In the genomic region with DNA sequence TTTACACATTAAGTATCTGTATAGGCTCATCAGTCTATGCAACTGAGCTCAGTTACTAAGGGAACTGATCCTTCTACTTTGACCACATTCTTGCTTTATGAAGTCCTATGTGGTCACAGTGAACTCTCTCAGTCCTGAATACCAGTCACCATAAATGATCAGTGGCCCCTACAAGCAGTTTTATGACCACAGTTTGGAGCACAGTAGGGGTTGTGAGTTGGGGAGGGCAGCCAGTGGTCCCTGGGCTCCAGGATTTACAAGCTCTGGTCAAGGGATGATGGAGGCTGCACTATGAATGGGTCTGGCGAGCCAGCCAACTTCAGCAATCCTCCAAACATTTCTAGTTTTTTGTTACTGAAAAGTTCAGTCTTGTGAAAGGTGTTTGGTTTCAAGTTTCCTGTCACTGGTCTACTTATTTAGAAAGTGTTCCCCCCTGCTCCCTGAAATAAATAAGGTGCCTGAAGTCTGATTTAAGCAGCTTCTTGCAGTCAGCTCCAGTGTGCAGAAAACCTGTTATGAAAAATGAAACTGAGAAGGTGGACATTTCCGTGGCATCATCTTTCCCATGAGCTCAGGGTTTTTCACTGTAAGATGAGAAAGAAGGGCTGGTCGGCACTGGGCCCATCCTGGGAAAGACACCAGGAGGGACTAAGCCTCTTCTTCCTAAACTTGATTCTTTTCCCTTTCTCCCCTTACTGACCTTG, we compare ENCODE assay signal across 8 cellular contexts.
A peak's percentile ranks its signal among the peaks of the same experiment; 100 is the strongest.
DNase-seq lines count a peak whose midpoint lies in the region; ATAC-seq, FAIRE-seq and TF ChIP-seq lines count a peak whose summit lies in the region.

No MANE protein-coding gene starts in this region.

- H4K20me1 ChIP-seq in H1 (replicated peaks in 1 of 2; ENCODE audit: control insufficient read depth in 1 of 2, insufficient read depth in 2 of 2, low read length in 2 of 2) = no peaks in the 10 kb centered on the region

- H4K8ac ChIP-seq in H1 (ENCODE audit: extremely low read depth, insufficient read depth, low read length) = no peak overlapping the region

- H3K23ac ChIP-seq in H1 (ENCODE audit: insufficient read length) = no peak overlapping the region

- H3K14ac ChIP-seq in H1 (ENCODE audit: insufficient read length) = no peak overlapping the region

- TF ChIP-seq POLR2A in H1 (IDR thresholded peaks at IDR 0.05; ENCODE audit: control extremely low read depth in 1 of 2, low read depth in 2 of 2, low read length in 2 of 2) (no peak), tibial nerve (IDR thresholded peaks at IDR 0.05) (no peak)

- 0 out of 2 replicates have a peak overlapping the region, but pooled peaks have one; percentile 7 for H2BK12ac ChIP-seq in H1 (ENCODE audit: low read depth, low read length)

- DNase-seq in GM10248 (ENCODE audit: extremely low spot score) (peak; percentile 78), H1 (ENCODE audit: low read depth in 1 of 2, low spot score in 2 of 2) (peak in 1 of 2 experiments; percentile 23), NCI-H1436 treated with DMSO at 0.1 percent for 48 hours (lab: John Stamatoyannopoulos, UW) (no peak), tibial nerve (ENCODE audit: low spot score in 2 of 2) (no peak), SHP77 treated with DMSO at 0.1 percent for 48 hours (lab: John Stamatoyannopoulos, UW) (no peak), Ammon's horn (ENCODE audit: low spot score) (no peak)

- H3K4me1 ChIP-seq in H1 (replicated peaks in 1 of 4; ENCODE audit: control insufficient read depth in 3 of 4, insufficient read depth in 4 of 4, low read length in 3 of 4) (peaks cover 7 to 28% (median 20%) of the 10 kb centered on the region in 4 experiments), tibial nerve (peaks cover 0 to 4% (median 0%) of the 10 kb centered on the region in 4 donors)

- no peak for FAIRE-seq in H1 (lab: Jason Lieb, UNC)

- H2AK5ac ChIP-seq in H1 (ENCODE audit: low read depth, low read length) = no peak overlapping the region

- H2BK120ac ChIP-seq in H1 (replicated peaks; ENCODE audit: low read depth, low read length) = no peak overlapping the region

- no peak overlapping the region for H4K5ac ChIP-seq in H1 (ENCODE audit: insufficient read length, low read depth, low read length)

- TF ChIP-seq RAD21 in H1 (IDR thresholded peaks at IDR 0.05 in 1 of 2, conservative IDR thresholded peaks at IDR 0.05 in 1 of 2; ENCODE audit: low read depth in 2 of 2, low read length in 2 of 2) = no peak

- no peak overlapping the region for H2AFZ ChIP-seq in H1 (ENCODE audit: low read length)

- peak overlapping the region; percentile 57 for H3K18ac ChIP-seq in H1 (ENCODE audit: extremely low read depth, low read length)

- no peak overlapping the region for H3K4ac ChIP-seq in H1 (replicated peaks; ENCODE audit: insufficient read length, low read depth, low read length)

- H3K56ac ChIP-seq in H1 (replicated peaks; ENCODE audit: insufficient read length, low read depth, low read length) = no peak overlapping the region

- CTCF ChIA-PET in GM10248 (lab: Yijun Ruan, JAX) = interaction anchor here (1.1 to 7.2 kb wide), 9 partner anchors 14 to 219 kb away, joined by 3 to 92 read pairs (median 5); partner anchors contain the start of gene DAPK2
- CTCF ChIA-PET in H1 (lab: Charles Lee; ENCODE audit: partially characterized antibody) = interaction anchor here (0.6 to 7.8 kb wide), 6 partner anchors 9 to 182 kb away, joined by 3 to 56 read pairs (median 4); no protein-coding TSS in a partner anchor

- peak overlapping the region; percentile 12; the same call in 1 of the 2 replicates for H2BK5ac ChIP-seq in H1 (ENCODE audit: low read depth, low read length)

- ATAC-seq in GM19463 (IDR thresholded peaks at IDR 0.05; ENCODE audit: unreplicated experiment) (peak; percentile 93), HG03442 (IDR thresholded peaks at IDR 0.05; ENCODE audit: unreplicated experiment) (peak; percentile 88)

- H3K9me3 ChIP-seq in H1 (ENCODE audit: insufficient read depth in 2 of 2, low read depth in 1 of 2, low read length in 1 of 2) (no peaks in the 10 kb centered on the region), tibial nerve (no peaks in the 10 kb centered on the region)

- no peak overlapping the region for H3K27ac ChIP-seq in H1 (ENCODE audit: low read depth, low read length)
- H3K27ac ChIP-seq in tibial nerve = peak overlapping the region in 1 of 4 donors; percentile 15

- 0 out of 2 replicates have a peak overlapping the region, but pooled peaks have one; percentile 37 for H2BK20ac ChIP-seq in H1 (ENCODE audit: low read length)

- H3K36me3 ChIP-seq in H1 (ENCODE audit: control insufficient read depth in 2 of 4, insufficient read depth in 4 of 4, low read length in 3 of 4) (no peaks in the 10 kb centered on the region), tibial nerve (no peaks in the 10 kb centered on the region)

- H3K23me2 ChIP-seq in H1 (ENCODE audit: low read depth, low read length) = no peaks in the 10 kb centered on the region

- TF ChIP-seq EP300 in H1 (IDR thresholded peaks at IDR 0.05; ENCODE audit: borderline replicate concordance in 1 of 2, low read depth in 2 of 2, low read length in 2 of 2) (no peak), tibial nerve (IDR thresholded peaks at IDR 0.05) (no peak)

- no peaks in the 10 kb centered on the region for H3K79me2 ChIP-seq in H1 (ENCODE audit: control insufficient read depth in 1 of 2, insufficient read depth in 2 of 2, low read length in 2 of 2)

- POLR2A ChIA-PET in GM10248 (lab: Yijun Ruan, JAX) (interaction anchor here (1.2 to 1.7 kb wide), 2 partner anchors 16 to 24 kb away, joined by 4 to 7 read pairs; no protein-coding TSS in a partner anchor), H1 (lab: Charles Lee; ENCODE audit: partially characterized antibody) (no interaction called here)

- no peak overlapping the region for H4K91ac ChIP-seq in H1 (replicated peaks; ENCODE audit: insufficient read length, low read length)

- no peaks in the 10 kb centered on the region for H3K79me1 ChIP-seq in H1 (ENCODE audit: low read depth, low read length)

- H3K27me3 ChIP-seq in H1 (replicated peaks in 1 of 4; ENCODE audit: control insufficient read depth in 3 of 4, extremely low read depth in 1 of 4, insufficient read depth in 3 of 4, low read length in 3 of 4) (peaks cover 0 to 2% (median 0%) of the 10 kb centered on the region in 4 experiments; a peak in 1 of 7 replicates), tibial nerve (no peaks in the 10 kb centered on the region)

- no peak overlapping the region for H3K4me2 ChIP-seq in H1 (ENCODE audit: insufficient read depth in 1 of 2, low read depth in 2 of 2, low read length in 2 of 2)

- H3K9ac ChIP-seq in H1 (replicated peaks in 1 of 4; ENCODE audit: extremely low read depth in 1 of 4, low read depth in 3 of 4, low read length in 3 of 4) = no peak overlapping the region

- 0 out of 2 replicates have a peak overlapping the region, but pooled peaks have one; percentile 65 for H2BK15ac ChIP-seq in H1 (ENCODE audit: low read length)

- TF ChIP-seq CTCF in GM10248 (IDR thresholded peaks at IDR 0.05; ENCODE audit: control extremely low read depth, extremely low read depth, low read depth, missing control alignments) (no peak), H1 (IDR thresholded peaks at IDR 0.05; ENCODE audit: control extremely low read depth in 1 of 3, insufficient read depth in 1 of 3, low read depth in 1 of 3, low read length in 3 of 3) (no peak), tibial nerve (IDR thresholded peaks at IDR 0.05) (no peak)

- WGBS in H1 (ENCODE audit: extremely low coverage in 1 of 2, insufficient coverage in 1 of 2, insufficient read length in 1 of 2, insufficient replicate concordance in 2 of 2, low coverage in 1 of 2, low lambda C conversion rate in 2 of 2, missing lambda C conversion rate in 1 of 2), 2 experiments = 75% methylated on average over 3 of the region's 3 CpGs; no CpG with 5 or more reads in 1 of the 2 experiments
- 71 to 89% methylated on average over 3 of the region's 3 CpGs for WGBS in tibial nerve, 2 donors

- H3K4me3 ChIP-seq in H1 (ENCODE audit: extremely low read depth in 1 of 4, insufficient read depth in 2 of 4, low read depth in 3 of 4, low read length in 4 of 4) (no peak overlapping the region), tibial nerve (no peak overlapping the region)

TF ChIP-seq in H1, 55 proteins besides CTCF, POLR2A, EP300 and RAD21:
- TF ChIP-seq SUZ12 (IDR thresholded peaks at IDR 0.05; ENCODE audit: low read length) = no peak
- no peak for TF ChIP-seq NRF1 (IDR thresholded peaks at IDR 0.05; ENCODE audit: low read depth, low read length)
- no peak for TF ChIP-seq CHD1 (IDR thresholded peaks at IDR 0.05; ENCODE audit: low read depth, low read length)
- no peak for TF ChIP-seq SIN3A (conservative IDR thresholded peaks at IDR 0.05 in 1 of 2, IDR thresholded peaks at IDR 0.05 in 1 of 2; ENCODE audit: low read depth in 1 of 2, low read length in 2 of 2)
- TF ChIP-seq KDM1A (IDR thresholded peaks at IDR 0.05; ENCODE audit: borderline replicate concordance, low read length) = no peak
- no peak for TF ChIP-seq CREB1 (IDR thresholded peaks at IDR 0.05)
- TF ChIP-seq ZNF274 (IDR thresholded peaks at IDR 0.05; ENCODE audit: borderline replicate concordance, extremely low read depth, low read length) = no peak
- TF ChIP-seq GABPA (IDR thresholded peaks at IDR 0.05; ENCODE audit: borderline replicate concordance, insufficient read depth, low read length) = no peak
- no peak for TF ChIP-seq KDM4A (IDR thresholded peaks at IDR 0.05; ENCODE audit: low read depth, low read length, severe bottlenecking)
- TF ChIP-seq CBX8 (IDR thresholded peaks at IDR 0.05; ENCODE audit: borderline replicate concordance, low read depth, low read length) = no peak
- no peak for TF ChIP-seq JUND (IDR thresholded peaks at IDR 0.05; ENCODE audit: low read length)
- TF ChIP-seq HDAC6 (IDR thresholded peaks at IDR 0.05; ENCODE audit: low read depth, low read length) = no peak
